ENCODE assay signal across 21 cellular contexts in the genomic region with DNA sequence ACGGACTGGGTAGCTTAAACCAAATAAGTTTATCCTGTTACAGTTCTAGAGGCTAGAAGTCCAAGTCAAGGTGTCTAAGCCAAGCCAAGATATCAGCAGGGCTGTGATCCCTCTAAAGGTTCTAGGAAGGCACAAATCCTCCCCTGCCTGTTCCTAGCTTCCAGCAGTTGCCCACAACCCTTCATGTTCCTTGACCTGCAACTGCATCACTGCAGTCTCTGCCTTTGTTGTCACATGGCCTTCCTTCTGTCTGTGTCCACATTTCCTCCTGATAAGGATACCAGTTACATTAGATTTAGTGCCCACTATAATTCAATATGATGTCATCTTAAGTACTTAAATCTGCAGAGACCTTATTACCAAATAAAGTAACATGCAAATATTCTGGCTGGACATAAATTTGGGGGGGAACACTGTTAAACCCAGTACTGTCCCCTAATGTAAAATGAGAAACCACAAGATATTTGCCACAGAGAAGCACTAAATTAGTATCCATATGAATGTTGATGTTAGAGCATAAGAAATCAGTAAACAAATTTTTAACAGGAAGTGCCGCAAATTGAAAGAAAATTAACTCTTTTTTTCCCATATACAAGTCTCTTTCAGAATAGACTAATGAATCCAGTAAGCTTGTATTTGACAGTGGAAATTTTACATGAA. TPM values are rescaled to one million over a fixed set of nuclear protein-coding genes. Genes with fewer than 3 reads are reported as not detected.
"Had no signal": no experiment of that assay in that cellular context is flagged by ENCODE, and none has a peak within 500 bp of the region (broad histone marks: within the 10 kb centered on the region; RNA-seq: fewer than 3 reads in every experiment).

No MANE protein-coding gene starts in this region.

- H3K4me3 ChIP-seq: dorsolateral prefrontal cortex, esophagus muscularis mucosa, mucosa of descending colon, ovary, SK-N-MC, stomach, thoracic aorta had no signal

- H3K9me3 ChIP-seq: esophagus muscularis mucosa, mucosa of descending colon, ovary, stomach, thoracic aorta had no signal

- H3K36me3 ChIP-seq: ovary had no signal

- H3K27ac Mint-ChIP-seq: activated CD4-positive, alpha-beta T cell treated with anti-CD3 and anti-CD28 coated beads, Interleukin-2, amount 10 ng/mL, durations not matched to agents 7 days and 5 days; activated T-helper 2 cell treated with anti-CD3 and anti-CD28 coated beads, Interferon-gamma antibody, Interleukin-2, Interleukin-4, amounts not matched to agents 10 μg/mL and 5 μg/mL and 100 μg/mL, durations not matched to agents 14 hours and 24 hours and 36 hours; WTC11 had no signal

- ATAC-seq: mucosa of descending colon, WTC11 had no signal

- H3K27ac ChIP-seq: esophagus muscularis mucosa, ovary, SK-N-MC, stomach, thoracic aorta had no signal

- H3K27me3 ChIP-seq: dorsolateral prefrontal cortex, esophagus muscularis mucosa, ovary, stomach had no signal

- DNase-seq: activated CD4-positive, alpha-beta T cell treated with anti-CD3 and anti-CD28 coated beads, Interleukin-2, amount 10 ng/mL, durations not matched to agents 7 days and 5 days; activated naive CD4-positive, alpha-beta T cell treated with anti-CD3 and anti-CD28 coated beads, Interleukin-2, amount 50 U/mL, for 16 hours; dorsolateral prefrontal cortex; glutamatergic neuron; mammary epithelial cell; mucosa of descending colon; ovary; stimulated activated CD4-positive, alpha-beta T cell treated with anti-CD3 and anti-CD28 coated beads, Interleukin-15, amount 100 ng/mL, for 24 hours; stimulated activated CD4-positive, alpha-beta T cell treated with anti-CD3 and anti-CD28 coated beads, Interleukin-4, amount 100 ng/mL, for 24 hours; stomach; T-helper 1 cell had no signal

- H3K9me3 Mint-ChIP-seq: activated CD4-positive, alpha-beta T cell treated with anti-CD3 and anti-CD28 coated beads, Interleukin-2, amount 10 ng/mL, durations not matched to agents 7 days and 5 days; activated T-helper 2 cell treated with anti-CD3 and anti-CD28 coated beads, Interferon-gamma antibody, Interleukin-2, Interleukin-4, amounts not matched to agents 10 μg/mL and 5 μg/mL and 100 μg/mL, durations not matched to agents 14 hours and 24 hours and 36 hours; WTC11 had no signal

- H3K4me3 Mint-ChIP-seq: activated CD4-positive, alpha-beta T cell treated with anti-CD3 and anti-CD28 coated beads, Interleukin-2, amount 10 ng/mL, durations not matched to agents 7 days and 5 days; WTC11 had no signal

- H3K27me3 Mint-ChIP-seq: activated CD4-positive, alpha-beta T cell treated with anti-CD3 and anti-CD28 coated beads, Interleukin-2, amount 10 ng/mL, durations not matched to agents 7 days and 5 days had no signal

RNA-seq across cellular contexts. Expression of a gene that starts 43.1 kb away (rescaled TPM):
- total RNA-seq: activated CD4-positive, alpha-beta T cell treated with anti-CD3 and anti-CD28 coated beads, Interleukin-2, amount 10 ng/mL, durations not matched to agents 7 days and 5 days; activated T-helper 2 cell treated with anti-CD3 and anti-CD28 coated beads, Interferon-gamma antibody, Interleukin-2, Interleukin-4, amounts not matched to agents 10 μg/mL and 5 μg/mL and 100 μg/mL, durations not matched to agents 14 hours and 24 hours and 36 hours; cerebellum; esophagus muscularis mucosa; fibroblast of villous mesenchyme; mammary epithelial cell; mucosa of descending colon; ovary; renal cortical epithelial cell; skeletal muscle tissue; stomach; thoracic aorta; ureter; WTC11 had no signal
